8 cellular contexts compared by ENCODE assay signal in the genomic region with DNA sequence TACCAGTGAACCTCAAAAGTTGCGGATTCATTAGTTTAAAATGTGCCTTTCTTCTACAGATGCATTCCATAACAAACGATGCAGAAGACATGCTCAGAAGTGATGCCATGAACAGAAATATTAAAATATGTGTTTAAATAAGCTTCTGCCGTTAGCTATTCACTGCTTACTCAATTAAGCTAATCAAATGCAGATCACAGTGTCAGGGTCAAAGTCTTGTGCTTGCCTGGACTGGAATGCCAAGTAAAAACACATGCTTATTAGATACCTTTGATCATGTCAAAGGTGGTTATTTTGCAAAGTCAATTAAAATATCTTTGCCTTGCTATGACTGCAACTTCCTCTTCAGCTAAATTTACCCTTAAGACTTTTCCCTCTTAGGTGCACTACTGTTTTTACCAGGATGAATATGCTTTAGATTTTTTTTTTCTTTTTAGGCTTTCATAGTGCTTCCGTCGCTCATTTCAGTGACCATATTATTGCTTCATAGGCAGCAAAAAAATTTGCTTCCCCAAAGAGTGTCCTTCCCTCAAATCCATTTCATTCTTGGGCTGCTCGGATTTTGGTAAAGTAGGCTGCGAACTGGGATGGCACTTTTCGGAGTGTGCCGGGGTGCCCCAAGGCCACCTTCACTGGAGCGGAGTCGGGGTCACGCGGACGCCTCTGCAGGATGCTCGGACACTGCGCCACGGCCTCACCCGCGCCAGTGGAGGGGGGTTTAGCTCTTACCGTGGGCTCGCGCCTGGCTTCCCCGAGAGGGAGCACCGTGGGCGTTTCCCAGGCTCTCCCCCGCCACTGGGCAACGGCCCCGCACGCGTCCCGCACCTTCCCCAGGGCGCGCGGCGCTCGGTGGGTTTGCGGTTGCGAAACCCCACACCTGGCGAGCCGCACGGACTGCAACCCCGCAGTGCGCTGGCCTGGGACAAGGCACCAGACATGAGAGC. TPM values are rescaled to one million over a fixed set of nuclear protein-coding genes. Genes with fewer than 3 reads are reported as not detected.
DNase-seq lines count a peak whose midpoint lies in the region; ATAC-seq and TF ChIP-seq lines count a peak whose summit lies in the region.

No MANE protein-coding gene starts in this region.

- DNase-seq in ELF-1 (ENCODE audit: low read depth, low spot score) (peak; percentile 14), HFFc6 (peak; percentile 35), RPMI8226 (peak; percentile 57), dorsolateral prefrontal cortex (peak in 5 of 10 donors; percentile 21 to 61 (median 49)), upper lobe of left lung (peak in 1 of 2 donors; percentile 46), NCI-H1436 treated with DMSO at 0.1 percent for 48 hours (lab: John Stamatoyannopoulos, UW) (no peak), NCI-H2029 treated with DMSO at 0.1 percent for 48 hours (lab: John Stamatoyannopoulos, UW) (no peak)

- TF ChIP-seq CTCF in HFFc6 (IDR thresholded peaks at IDR 0.05) (no peak), dorsolateral prefrontal cortex (IDR thresholded peaks at IDR 0.05 in 54 of 56, conservative IDR thresholded peaks at IDR 0.05 in 2 of 56; ENCODE audit: low read depth in 1 of 56, partially characterized antibody in 56 of 56) (peak in 1 of 56 donors; percentile 8), upper lobe of left lung (IDR thresholded peaks at IDR 0.05) (no peak)

- H3K36me3 Mint-ChIP-seq in HFFc6 (ENCODE audit: low read depth), result no peaks in the 10 kb centered on the region

- H3K27ac ChIP-seq in dorsolateral prefrontal cortex (peak overlapping the region in 51 of 59 donors; percentile 21 to 90 (median 66)), mesodermal cell (ENCODE audit: low read depth, low read length, severe bottlenecking) (no peak overlapping the region), upper lobe of left lung (peak overlapping the region; percentile 76 to 85 (median 80))

- peak overlapping the region; percentile 61 to 97 (median 90) for H3K4me3 ChIP-seq in dorsolateral prefrontal cortex
- peak overlapping the region; percentile 71 for H3K4me3 ChIP-seq in mesodermal cell (ENCODE audit: extremely low read depth, insufficient read depth, low read length, poor library complexity, severe bottlenecking)
- peak overlapping the region; percentile 77 to 96 (median 89) for H3K4me3 ChIP-seq in upper lobe of left lung

- TF ChIP-seq POLR2A in upper lobe of left lung (IDR thresholded peaks at IDR 0.05), result no peak

- no peaks in the 10 kb centered on the region for H3K27me3 ChIP-seq in dorsolateral prefrontal cortex
- no peaks in the 10 kb centered on the region for H3K27me3 ChIP-seq in upper lobe of left lung

- no peaks in the 10 kb centered on the region for H3K36me3 ChIP-seq in mesodermal cell (ENCODE audit: control insufficient read depth, insufficient read depth, low read length)
- H3K36me3 ChIP-seq in upper lobe of left lung, result no peaks in the 10 kb centered on the region

- H3K9me3 ChIP-seq in mesodermal cell (ENCODE audit: control insufficient read depth, low read length) (no peaks in the 10 kb centered on the region), upper lobe of left lung (no peaks in the 10 kb centered on the region)

- peak overlapping the region; percentile 87 for H3K4me3 Mint-ChIP-seq in HFFc6

- peaks cover 12% of the 10 kb centered on the region for H3K27me3 Mint-ChIP-seq in HFFc6 (ENCODE audit: insufficient read depth)

- peak overlapping the region; percentile 44 for H3K27ac Mint-ChIP-seq in HFFc6

- WGBS in mesodermal cell (ENCODE audit: insufficient coverage in 2 of 2), 2 experiments, result 1 to 4% methylated on average over 33 to 35 of the region's 43 CpGs
- 15 to 17% methylated on average over 14 to 19 of the region's 43 CpGs for WGBS in upper lobe of left lung, 2 donors

- H3K9me3 Mint-ChIP-seq in HFFc6, result no peaks in the 10 kb centered on the region

- ATAC-seq in upper lobe of left lung (ENCODE audit: low FRiP score in 2 of 2), result peak; percentile 56 to 81

- intact Hi-C loops in dorsolateral prefrontal cortex (cut with DNase I), result loop anchor here in 1 of 2 donors (1.0 kb wide), 1 partner anchor 19 kb away; the partner anchor contains the start of gene TASOR2

- TF ChIP-seq EP300 in upper lobe of left lung (IDR thresholded peaks at IDR 0.05), result no peak

- H3K4me1 Mint-ChIP-seq in HFFc6 (ENCODE audit: low read depth), result peaks cover 29% of the 10 kb centered on the region

- H3K4me1 ChIP-seq in mesodermal cell (ENCODE audit: control insufficient read depth, insufficient read depth, low read length, poor library complexity, severe bottlenecking) (no peaks in the 10 kb centered on the region), upper lobe of left lung (peaks cover 7 to 33% (median 11%) of the 10 kb centered on the region in 4 donors)

RNA-seq across cellular contexts. Expression of gene ASB13, which starts 0.7 kb away (rescaled TPM):
- 10 to 100 TPM in 1 of 6 experiments, 1 to 10 TPM in 5; 7.8 to 10.1 (median 9.1) TPM for total RNA-seq in HFFc6 (2021; fragmentation: NEBNext Ultra II Directional; extraction: Animal tissue kit (Norgen Biotek cat#: 25700))
- total RNA-seq in dorsolateral prefrontal cortex (10 to 100 TPM; 21.6 to 57.5 (median 36.3) TPM), upper lobe of left lung (10 to 100 TPM in 5 of 6 donors, 1 to 10 TPM in 1; 6.3 to 32.5 (median 18.2) TPM)
- 9.5 TPM for polyA plus RNA-seq in mesodermal cell (2013, experiment 1 of 2)
- 10.9 TPM for polyA plus RNA-seq in mesodermal cell (2013, experiment 2 of 2)

RNA-seq across cellular contexts. Expression of gene TASOR2, which starts 19.0 kb away (rescaled TPM):
- total RNA-seq in HFFc6 (2021; fragmentation: NEBNext Ultra II Directional; extraction: Animal tissue kit (Norgen Biotek cat#: 25700)), result 10 to 100 TPM; 59.9 to 72.2 (median 62.1) TPM
- 10 to 100 TPM; 41.9 to 87.9 (median 67.5) TPM for total RNA-seq in dorsolateral prefrontal cortex
- 29.2 TPM for polyA plus RNA-seq in mesodermal cell (2013, experiment 1 of 2)
- polyA plus RNA-seq in mesodermal cell (2013, experiment 2 of 2), result 25.9 TPM
- 100 to 1,000 TPM in 2 of 6 donors, 10 to 100 TPM in 4; 26.2 to 124 (median 65.3) TPM for total RNA-seq in upper lobe of left lung

Comparison
In these comparisons a context has a peak if more than half of its experiments do, and no peak if none do; other contexts are left out.
1. DNase-seq: peak in ELF-1 (single experiment), HFFc6 (single experiment) and RPMI8226 (single experiment); none in NCI-H1436 treated with DMSO at 0.1 percent for 48 hours (single experiment) and NCI-H2029 treated with DMSO at 0.1 percent for 48 hours (single experiment).
2. Peak in every context shown above with its lines, with median percentiles within 50 percentile points of each other: H3K4me3 ChIP-seq.